1 cellular context compared by ENCODE assay signal in genomic region chr2:101205521-101205998, GRCh38.
TF ChIP-seq lines count a peak whose summit lies in the region.

No MANE protein-coding gene starts in this region.

TF ChIP-seq in HepG2, 621 proteins besides CTCF, POLR2A, EP300 and RAD21 (continued from another document and continues in another):
- TF ChIP-seq ZHX1 (CRISPR knock-in tag; IDR thresholded peaks at IDR 0.05; ENCODE audit: low read depth): no peak
- no peak for TF ChIP-seq ZBTB40 (IDR thresholded peaks at IDR 0.05)
- no peak for TF ChIP-seq ZBTB40 (CRISPR knock-in tag; IDR thresholded peaks at IDR 0.05)
- TF ChIP-seq FOXO4 (CRISPR knock-in tag; conservative IDR thresholded peaks at IDR 0.05): no peak
- TF ChIP-seq SOX6 (IDR thresholded peaks at IDR 0.05): no peak
- TF ChIP-seq SOX6 (CRISPR knock-in tag; IDR thresholded peaks at IDR 0.05): peak; percentile 12; the same call in 1 of the 2 replicates
- no peak for TF ChIP-seq KLF9 (CRISPR knock-in tag; IDR thresholded peaks at IDR 0.05; ENCODE audit: low read depth)
- no peak for TF ChIP-seq ZNF235 (CRISPR knock-in tag; IDR thresholded peaks at IDR 0.05; ENCODE audit: borderline replicate concordance)
- TF ChIP-seq FOXJ3 (CRISPR knock-in tag; IDR thresholded peaks at IDR 0.05; ENCODE audit: borderline replicate concordance): no peak
- no peak for TF ChIP-seq SUZ12 (IDR thresholded peaks at IDR 0.05; ENCODE audit: low read depth, low read length)
- TF ChIP-seq AGO1 (IDR thresholded peaks at IDR 0.05; ENCODE audit: low read depth, low read length, poor library complexity, severe bottlenecking): no peak
- 0 out of 4 replicates have a peak, but pooled peaks of 1 of the 2 experiments have one; percentile 23 for TF ChIP-seq KLF16 (CRISPR knock-in tag; IDR thresholded peaks at IDR 0.05)
- TF ChIP-seq ZNF3 (CRISPR knock-in tag; IDR thresholded peaks at IDR 0.05): no peak
- no peak for TF ChIP-seq SSRP1 (CRISPR knock-in tag; IDR thresholded peaks at IDR 0.05)
- TF ChIP-seq MXD4 (CRISPR knock-in tag; IDR thresholded peaks at IDR 0.05): no peak
- no peak; the same call in 1 of the 2 replicates for TF ChIP-seq ZNF543 (CRISPR knock-in tag; IDR thresholded peaks at IDR 0.05)
- no peak for TF ChIP-seq ZNF441 (CRISPR knock-in tag; IDR thresholded peaks at IDR 0.05; ENCODE audit: borderline replicate concordance)
- peak; percentile 64; the same call in 1 of the 2 replicates for TF ChIP-seq SMAD3 (CRISPR knock-in tag; IDR thresholded peaks at IDR 0.05)
- TF ChIP-seq TFAP4 (IDR thresholded peaks at IDR 0.05; ENCODE audit: borderline replicate concordance, low read depth): no peak
- no peak for TF ChIP-seq RFX3 (CRISPR knock-in tag; IDR thresholded peaks at IDR 0.05)
- no peak for TF ChIP-seq SMAD9 (CRISPR knock-in tag; IDR thresholded peaks at IDR 0.05)
- TF ChIP-seq CCAR2 (optimal IDR thresholded peaks at IDR 0.05; ENCODE audit: low read depth, low read length): no peak
- no peak for TF ChIP-seq ZNF556 (CRISPR knock-in tag; IDR thresholded peaks at IDR 0.05; ENCODE audit: borderline replicate concordance)
- TF ChIP-seq ZNF577 (CRISPR knock-in tag; IDR thresholded peaks at IDR 0.05; ENCODE audit: borderline replicate concordance, low read depth): no peak
- TF ChIP-seq ZNF264 (CRISPR knock-in tag; IDR thresholded peaks at IDR 0.05): no peak; the same call in 1 of the 2 replicates
- no peak for TF ChIP-seq ZNF513 (CRISPR knock-in tag; conservative IDR thresholded peaks at IDR 0.05)
- TF ChIP-seq ZBTB7B (CRISPR knock-in tag; IDR thresholded peaks at IDR 0.05): no peak; the same call in 1 of the 2 replicates
- TF ChIP-seq STAT6 (CRISPR knock-in tag; IDR thresholded peaks at IDR 0.05; ENCODE audit: borderline replicate concordance): no peak; the same call in 1 of the 2 replicates
- no peak for TF ChIP-seq NFE2L2 (IDR thresholded peaks at IDR 0.05; ENCODE audit: low read length)
- no peak for TF ChIP-seq SKI (IDR thresholded peaks at IDR 0.05; ENCODE audit: partially characterized antibody)
- TF ChIP-seq, protein P1, sequence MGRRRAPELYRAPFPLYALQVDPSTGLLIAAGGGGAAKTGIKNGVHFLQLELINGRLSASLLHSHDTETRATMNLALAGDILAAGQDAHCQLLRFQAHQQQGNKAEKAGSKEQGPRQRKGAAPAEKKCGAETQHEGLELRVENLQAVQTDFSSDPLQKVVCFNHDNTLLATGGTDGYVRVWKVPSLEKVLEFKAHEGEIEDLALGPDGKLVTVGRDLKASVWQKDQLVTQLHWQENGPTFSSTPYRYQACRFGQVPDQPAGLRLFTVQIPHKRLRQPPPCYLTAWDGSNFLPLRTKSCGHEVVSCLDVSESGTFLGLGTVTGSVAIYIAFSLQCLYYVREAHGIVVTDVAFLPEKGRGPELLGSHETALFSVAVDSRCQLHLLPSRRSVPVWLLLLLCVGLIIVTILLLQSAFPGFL (CRISPR knock-in tag; IDR thresholded peaks at IDR 0.05): no peak
- TF ChIP-seq, protein P2, sequence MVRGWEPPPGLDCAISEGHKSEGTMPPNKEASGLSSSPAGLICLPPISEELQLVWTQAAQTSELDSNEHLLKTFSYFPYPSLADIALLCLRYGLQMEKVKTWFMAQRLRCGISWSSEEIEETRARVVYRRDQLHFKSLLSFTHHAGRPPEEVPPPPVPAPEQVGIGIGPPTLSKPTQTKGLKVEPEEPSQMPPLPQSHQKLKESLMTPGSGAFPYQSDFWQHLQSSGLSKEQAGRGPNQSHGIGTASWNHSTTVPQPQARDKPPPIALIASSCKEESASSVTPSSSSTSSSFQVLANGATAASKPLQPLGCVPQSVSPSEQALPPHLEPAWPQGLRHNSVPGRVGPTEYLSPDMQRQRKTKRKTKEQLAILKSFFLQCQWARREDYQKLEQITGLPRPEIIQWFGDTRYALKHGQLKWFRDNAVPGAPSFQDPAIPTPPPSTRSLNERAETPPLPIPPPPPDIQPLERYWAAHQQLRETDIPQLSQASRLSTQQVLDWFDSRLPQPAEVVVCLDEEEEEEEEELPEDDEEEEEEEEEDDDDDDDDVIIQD (CRISPR knock-in tag; IDR thresholded peaks at IDR 0.05; ENCODE audit: low read depth): peak; percentile 71; the same call in 1 of the 2 replicates
- no peak for TF ChIP-seq PAF1 (CRISPR knock-in tag; IDR thresholded peaks at IDR 0.05)
- 0 out of 2 replicates have a peak, but pooled peaks have one; percentile 22 for TF ChIP-seq BRD4 (CRISPR knock-in tag; IDR thresholded peaks at IDR 0.05)
- 0 out of 2 replicates have a peak, but pooled peaks have one; percentile 6 for TF ChIP-seq KDM1A (CRISPR knock-in tag; IDR thresholded peaks at IDR 0.05)
- no peak for TF ChIP-seq RBM39 (IDR thresholded peaks at IDR 0.05; ENCODE audit: low read depth, low read length, poor library complexity, severe bottlenecking)
- TF ChIP-seq ZNF546 (CRISPR knock-in tag; conservative IDR thresholded peaks at IDR 0.05): no peak
- peak; percentile 52 for TF ChIP-seq SALL1 (CRISPR knock-in tag; IDR thresholded peaks at IDR 0.05)
- TF ChIP-seq GTF3A (CRISPR knock-in tag; conservative IDR thresholded peaks at IDR 0.05): no peak
- TF ChIP-seq, protein P3, sequence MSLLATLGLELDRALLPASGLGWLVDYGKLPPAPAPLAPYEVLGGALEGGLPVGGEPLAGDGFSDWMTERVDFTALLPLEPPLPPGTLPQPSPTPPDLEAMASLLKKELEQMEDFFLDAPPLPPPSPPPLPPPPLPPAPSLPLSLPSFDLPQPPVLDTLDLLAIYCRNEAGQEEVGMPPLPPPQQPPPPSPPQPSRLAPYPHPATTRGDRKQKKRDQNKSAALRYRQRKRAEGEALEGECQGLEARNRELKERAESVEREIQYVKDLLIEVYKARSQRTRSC (CRISPR knock-in tag; IDR thresholded peaks at IDR 0.05; ENCODE audit: low read depth): no peak
